Comparison of ENCODE assay signal across 1 cellular context in the genomic region with DNA sequence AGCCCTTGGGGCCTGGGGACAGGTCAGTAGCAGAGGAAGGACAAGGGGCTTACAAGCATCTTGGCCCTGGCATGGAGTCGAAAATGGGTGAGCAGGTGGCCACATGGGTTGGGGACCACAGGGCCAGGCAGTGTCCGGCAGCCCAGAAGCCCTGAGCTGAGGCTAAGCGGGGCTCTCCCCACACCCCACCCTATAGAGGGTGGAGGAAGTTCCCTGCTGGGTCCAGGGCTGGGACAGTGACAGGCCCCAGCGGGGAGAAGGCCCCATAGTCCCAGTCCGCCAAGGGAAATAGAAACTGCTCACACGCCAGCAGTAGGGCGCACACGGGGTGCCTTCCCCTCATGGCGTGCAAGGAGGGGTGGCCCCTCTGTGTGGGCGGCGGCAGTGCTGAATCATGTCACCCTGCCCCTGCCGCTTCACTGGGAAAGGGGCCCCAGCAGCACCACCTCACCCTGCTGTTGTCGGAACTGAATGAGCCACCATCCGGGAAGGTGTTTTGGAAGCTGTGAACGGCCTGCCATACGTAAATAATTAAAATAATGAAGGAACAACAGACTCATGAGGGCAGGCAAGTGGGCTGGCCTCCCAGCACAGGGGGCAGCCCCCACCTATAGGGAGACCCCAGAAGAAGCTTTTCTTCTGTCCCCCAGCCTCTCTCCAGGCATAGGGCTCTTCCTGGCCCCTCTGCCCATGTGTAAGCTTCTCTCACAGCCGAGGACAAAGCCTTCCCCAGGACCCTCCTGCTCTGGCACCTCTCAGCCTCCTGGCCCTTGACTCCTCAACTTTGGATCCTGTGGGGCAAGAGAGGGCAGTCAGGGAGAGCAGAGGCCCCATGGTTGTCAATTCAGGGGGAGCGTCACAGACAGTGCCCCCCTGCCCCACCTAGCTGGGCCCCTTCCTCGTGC.
TF ChIP-seq lines count a peak whose summit lies in the region.

No MANE protein-coding gene starts in this region.

TF ChIP-seq in K562, 482 proteins besides CTCF, POLR2A, EP300 and RAD21 (continued from another document and continues in another):
- TF ChIP-seq, protein P1, sequence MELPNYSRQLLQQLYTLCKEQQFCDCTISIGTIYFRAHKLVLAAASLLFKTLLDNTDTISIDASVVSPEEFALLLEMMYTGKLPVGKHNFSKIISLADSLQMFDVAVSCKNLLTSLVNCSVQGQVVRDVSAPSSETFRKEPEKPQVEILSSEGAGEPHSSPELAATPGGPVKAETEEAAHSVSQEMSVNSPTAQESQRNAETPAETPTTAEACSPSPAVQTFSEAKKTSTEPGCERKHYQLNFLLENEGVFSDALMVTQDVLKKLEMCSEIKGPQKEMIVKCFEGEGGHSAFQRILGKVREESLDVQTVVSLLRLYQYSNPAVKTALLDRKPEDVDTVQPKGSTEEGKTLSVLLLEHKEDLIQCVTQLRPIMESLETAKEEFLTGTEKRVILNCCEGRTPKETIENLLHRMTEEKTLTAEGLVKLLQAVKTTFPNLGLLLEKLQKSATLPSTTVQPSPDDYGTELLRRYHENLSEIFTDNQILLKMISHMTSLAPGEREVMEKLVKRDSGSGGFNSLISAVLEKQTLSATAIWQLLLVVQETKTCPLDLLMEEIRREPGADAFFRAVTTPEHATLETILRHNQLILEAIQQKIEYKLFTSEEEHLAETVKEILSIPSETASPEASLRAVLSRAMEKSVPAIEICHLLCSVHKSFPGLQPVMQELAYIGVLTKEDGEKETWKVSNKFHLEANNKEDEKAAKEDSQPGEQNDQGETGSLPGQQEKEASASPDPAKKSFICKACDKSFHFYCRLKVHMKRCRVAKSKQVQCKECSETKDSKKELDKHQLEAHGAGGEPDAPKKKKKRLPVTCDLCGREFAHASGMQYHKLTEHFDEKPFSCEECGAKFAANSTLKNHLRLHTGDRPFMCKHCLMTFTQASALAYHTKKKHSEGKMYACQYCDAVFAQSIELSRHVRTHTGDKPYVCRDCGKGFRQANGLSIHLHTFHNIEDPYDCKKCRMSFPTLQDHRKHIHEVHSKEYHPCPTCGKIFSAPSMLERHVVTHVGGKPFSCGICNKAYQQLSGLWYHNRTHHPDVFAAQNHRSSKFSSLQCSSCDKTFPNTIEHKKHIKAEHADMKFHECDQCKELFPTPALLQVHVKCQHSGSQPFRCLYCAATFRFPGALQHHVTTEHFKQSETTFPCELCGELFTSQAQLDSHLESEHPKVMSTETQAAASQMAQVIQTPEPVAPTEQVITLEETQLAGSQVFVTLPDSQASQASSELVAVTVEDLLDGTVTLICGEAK (IDR thresholded peaks at IDR 0.05) = peak; percentile 40; the same call in 1 of the 2 replicates
- TF ChIP-seq, protein P1 (CRISPR knock-in tag; IDR thresholded peaks at IDR 0.05) = no peak
- peak; percentile 78 for TF ChIP-seq POLR2G (IDR thresholded peaks at IDR 0.05; ENCODE audit: low read depth, low read length)
- TF ChIP-seq, protein P2, sequence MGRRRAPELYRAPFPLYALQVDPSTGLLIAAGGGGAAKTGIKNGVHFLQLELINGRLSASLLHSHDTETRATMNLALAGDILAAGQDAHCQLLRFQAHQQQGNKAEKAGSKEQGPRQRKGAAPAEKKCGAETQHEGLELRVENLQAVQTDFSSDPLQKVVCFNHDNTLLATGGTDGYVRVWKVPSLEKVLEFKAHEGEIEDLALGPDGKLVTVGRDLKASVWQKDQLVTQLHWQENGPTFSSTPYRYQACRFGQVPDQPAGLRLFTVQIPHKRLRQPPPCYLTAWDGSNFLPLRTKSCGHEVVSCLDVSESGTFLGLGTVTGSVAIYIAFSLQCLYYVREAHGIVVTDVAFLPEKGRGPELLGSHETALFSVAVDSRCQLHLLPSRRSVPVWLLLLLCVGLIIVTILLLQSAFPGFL (CRISPR knock-in tag; IDR thresholded peaks at IDR 0.05) = no peak
- no peak; the same call in 1 of the 2 replicates for TF ChIP-seq ATF7 (IDR thresholded peaks at IDR 0.05)
- TF ChIP-seq GABPB1 (CRISPR knock-in tag; IDR thresholded peaks at IDR 0.05) = peak; percentile 50; the same call in 1 of the 2 replicates
- no peak for TF ChIP-seq PHTF2 (CRISPR knock-in tag; IDR thresholded peaks at IDR 0.05)
- TF ChIP-seq ZNF584 (CRISPR knock-in tag; IDR thresholded peaks at IDR 0.05; ENCODE audit: low read depth) = peak; percentile 82
- TF ChIP-seq ETS2 (tag; IDR thresholded peaks at IDR 0.05; ENCODE audit: borderline replicate concordance, poor library complexity, severe bottlenecking) = no peak
- TF ChIP-seq NCOR1 (IDR thresholded peaks at IDR 0.05) = no peak
- TF ChIP-seq, protein P3, sequence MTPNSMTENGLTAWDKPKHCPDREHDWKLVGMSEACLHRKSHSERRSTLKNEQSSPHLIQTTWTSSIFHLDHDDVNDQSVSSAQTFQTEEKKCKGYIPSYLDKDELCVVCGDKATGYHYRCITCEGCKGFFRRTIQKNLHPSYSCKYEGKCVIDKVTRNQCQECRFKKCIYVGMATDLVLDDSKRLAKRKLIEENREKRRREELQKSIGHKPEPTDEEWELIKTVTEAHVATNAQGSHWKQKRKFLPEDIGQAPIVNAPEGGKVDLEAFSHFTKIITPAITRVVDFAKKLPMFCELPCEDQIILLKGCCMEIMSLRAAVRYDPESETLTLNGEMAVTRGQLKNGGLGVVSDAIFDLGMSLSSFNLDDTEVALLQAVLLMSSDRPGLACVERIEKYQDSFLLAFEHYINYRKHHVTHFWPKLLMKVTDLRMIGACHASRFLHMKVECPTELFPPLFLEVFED (CRISPR knock-in tag; conservative IDR thresholded peaks at IDR 0.05) = no peak
- TF ChIP-seq ID3 (CRISPR knock-in tag; IDR thresholded peaks at IDR 0.05) = no peak
- peak; percentile 26; the same call in 1 of the 2 replicates for TF ChIP-seq ID3 (tag; IDR thresholded peaks at IDR 0.05)
- TF ChIP-seq MAZ (CRISPR knock-in tag; conservative IDR thresholded peaks at IDR 0.05 in 1 of 2, IDR thresholded peaks at IDR 0.05 in 1 of 2) = peak; percentile 21 to 80; a peak in 3 of 4 replicates
- TF ChIP-seq, protein P4, sequence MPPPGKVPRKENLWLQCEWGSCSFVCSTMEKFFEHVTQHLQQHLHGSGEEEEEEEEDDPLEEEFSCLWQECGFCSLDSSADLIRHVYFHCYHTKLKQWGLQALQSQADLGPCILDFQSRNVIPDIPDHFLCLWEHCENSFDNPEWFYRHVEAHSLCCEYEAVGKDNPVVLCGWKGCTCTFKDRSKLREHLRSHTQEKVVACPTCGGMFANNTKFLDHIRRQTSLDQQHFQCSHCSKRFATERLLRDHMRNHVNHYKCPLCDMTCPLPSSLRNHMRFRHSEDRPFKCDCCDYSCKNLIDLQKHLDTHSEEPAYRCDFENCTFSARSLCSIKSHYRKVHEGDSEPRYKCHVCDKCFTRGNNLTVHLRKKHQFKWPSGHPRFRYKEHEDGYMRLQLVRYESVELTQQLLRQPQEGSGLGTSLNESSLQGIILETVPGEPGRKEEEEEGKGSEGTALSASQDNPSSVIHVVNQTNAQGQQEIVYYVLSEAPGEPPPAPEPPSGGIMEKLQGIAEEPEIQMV (tag; conservative IDR thresholded peaks at IDR 0.05; ENCODE audit: low read depth) = peak; percentile 96
- TF ChIP-seq FOXA1 (IDR thresholded peaks at IDR 0.05; ENCODE audit: borderline replicate concordance) = no peak
- peak; percentile 52 for TF ChIP-seq HMGN3 (IDR thresholded peaks at IDR 0.05; ENCODE audit: borderline replicate concordance, extremely low read depth, insufficient read length, low read depth, low read length)
- peak; percentile 53; the same call in 1 of the 2 replicates for TF ChIP-seq L3MBTL2 (IDR thresholded peaks at IDR 0.05)
- no peak for TF ChIP-seq ZNF41 (CRISPR knock-in tag; conservative IDR thresholded peaks at IDR 0.05)
- TF ChIP-seq, protein P5, sequence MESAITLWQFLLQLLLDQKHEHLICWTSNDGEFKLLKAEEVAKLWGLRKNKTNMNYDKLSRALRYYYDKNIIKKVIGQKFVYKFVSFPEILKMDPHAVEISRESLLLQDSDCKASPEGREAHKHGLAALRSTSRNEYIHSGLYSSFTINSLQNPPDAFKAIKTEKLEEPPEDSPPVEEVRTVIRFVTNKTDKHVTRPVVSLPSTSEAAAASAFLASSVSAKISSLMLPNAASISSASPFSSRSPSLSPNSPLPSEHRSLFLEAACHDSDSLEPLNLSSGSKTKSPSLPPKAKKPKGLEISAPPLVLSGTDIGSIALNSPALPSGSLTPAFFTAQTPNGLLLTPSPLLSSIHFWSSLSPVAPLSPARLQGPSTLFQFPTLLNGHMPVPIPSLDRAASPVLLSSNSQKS (CRISPR knock-in tag; IDR thresholded peaks at IDR 0.05) = no peak
- no peak for TF ChIP-seq NCOA6 (IDR thresholded peaks at IDR 0.05)
- TF ChIP-seq HNRNPK (IDR thresholded peaks at IDR 0.05; ENCODE audit: low read depth, low read length, poor library complexity, severe bottlenecking) = no peak
- TF ChIP-seq E2F5 (CRISPR knock-in tag; IDR thresholded peaks at IDR 0.05) = no peak
- peak; percentile 70 for TF ChIP-seq ZFX (CRISPR knock-in tag; IDR thresholded peaks at IDR 0.05)
- no peak for TF ChIP-seq NCOA1 (IDR thresholded peaks at IDR 0.05; ENCODE audit: low read depth)
- no peak for TF ChIP-seq RAD51 (IDR thresholded peaks at IDR 0.05; ENCODE audit: borderline replicate concordance, low read depth)
- TF ChIP-seq, protein P6, sequence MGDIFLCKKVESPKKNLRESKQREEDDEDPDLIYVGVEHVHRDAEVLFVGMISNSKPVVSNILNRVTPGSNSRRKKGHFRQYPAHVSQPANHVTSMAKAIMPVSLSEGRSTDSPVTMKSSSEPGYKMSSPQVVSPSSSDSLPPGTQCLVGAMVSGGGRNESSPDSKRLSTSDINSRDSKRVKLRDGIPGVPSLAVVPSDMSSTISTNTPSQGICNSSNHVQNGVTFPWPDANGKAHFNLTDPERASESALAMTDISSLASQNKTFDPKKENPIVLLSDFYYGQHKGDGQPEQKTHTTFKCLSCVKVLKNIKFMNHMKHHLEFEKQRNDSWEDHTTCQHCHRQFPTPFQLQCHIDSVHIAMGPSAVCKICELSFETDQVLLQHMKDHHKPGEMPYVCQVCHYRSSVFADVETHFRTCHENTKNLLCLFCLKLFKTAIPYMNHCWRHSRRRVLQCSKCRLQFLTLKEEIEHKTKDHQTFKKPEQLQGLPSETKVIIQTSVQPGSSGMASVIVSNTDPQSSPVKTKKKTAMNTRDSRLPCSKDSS (IDR thresholded peaks at IDR 0.05; ENCODE audit: low read depth, partially characterized antibody) = no peak
- no peak for TF ChIP-seq PHB2 (IDR thresholded peaks at IDR 0.05; ENCODE audit: low read depth)
- peak; percentile 44; the same call in 1 of the 2 replicates for TF ChIP-seq SMARCE1 (IDR thresholded peaks at IDR 0.05)
- no peak for TF ChIP-seq TEAD1 (CRISPR knock-in tag; IDR thresholded peaks at IDR 0.05)
- TF ChIP-seq JUNB (CRISPR knock-in tag; conservative IDR thresholded peaks at IDR 0.05) = no peak
- TF ChIP-seq NFRKB (IDR thresholded peaks at IDR 0.05; ENCODE audit: low read depth) = peak; percentile 81
- TF ChIP-seq SMARCA4 (IDR thresholded peaks at IDR 0.05) = peak; percentile 57; the same call in 1 of the 2 replicates
- peak in 1 of 2 experiments; percentile 34; a peak in 1 of 4 replicates for TF ChIP-seq ZNF639 (CRISPR knock-in tag; conservative IDR thresholded peaks at IDR 0.05 in 1 of 2, IDR thresholded peaks at IDR 0.05 in 1 of 2)
